16 cellular contexts compared by ENCODE assay signal in genomic region chr2:240996161-240996833, GRCh38. TPM values are rescaled to one million over a fixed set of nuclear protein-coding genes. Genes with fewer than 3 reads are reported as not detected.
DNase-seq lines count a peak whose midpoint lies in the region; ATAC-seq, FAIRE-seq and TF ChIP-seq lines count a peak whose summit lies in the region.
"Had no signal": no experiment of that assay in that cellular context is flagged by ENCODE, and none has a peak within 500 bp of the region (broad histone marks: within the 10 kb centered on the region; RNA-seq: fewer than 3 reads in every experiment).

No MANE protein-coding gene starts in this region.

- H3K9me3 Mint-ChIP-seq in natural killer cell treated with Interleukin-12 subunit alpha and Interleukin-12 subunit beta and Interleukin-15 and Interleukin-18, amount 100 ng/mL, for 72 hours, result no peaks in the 10 kb centered on the region
- H3K9me3 Mint-ChIP-seq: activated B cell treated with CpG ODN at 0.5 μM for 24 hours; CD4-positive, alpha-beta T cell; T-cell had no signal

- H3K4me3 ChIP-seq in RWPE2 (ENCODE audit: severe bottlenecking), result no peak overlapping the region
- no peak overlapping the region for H3K4me3 ChIP-seq in left lung
- H3K4me3 ChIP-seq in stomach, result peak overlapping the region in 1 of 4 donors; percentile 2

- H3K9me3 ChIP-seq in RWPE2 (ENCODE audit: severe bottlenecking) (no peaks in the 10 kb centered on the region), left lung (no peaks in the 10 kb centered on the region), stomach (no peaks in the 10 kb centered on the region)

- no peak for FAIRE-seq in GM12891 (lab: Jason Lieb, UNC)
- FAIRE-seq: islet of Langerhans had no signal

- ATAC-seq in RWPE2 (ENCODE audit: low read depth) (no peak), left lung (no peak), HG03175 (IDR thresholded peaks at IDR 0.05; ENCODE audit: unreplicated experiment) (no peak)
- no peak for ATAC-seq in natural killer cell treated with Interleukin-12 subunit alpha and Interleukin-12 subunit beta and Interleukin-15 and Interleukin-18, amount 100 ng/mL, for 72 hours

- TF ChIP-seq POLR2A in GM12891 (IDR thresholded peaks at IDR 0.05; ENCODE audit: low read depth, low read length) (no peak), stomach (IDR thresholded peaks at IDR 0.05) (no peak)

- no peaks in the 10 kb centered on the region for H3K36me3 Mint-ChIP-seq in natural killer cell treated with Interleukin-12 subunit alpha and Interleukin-12 subunit beta and Interleukin-15 and Interleukin-18, amount 100 ng/mL, for 72 hours
- H3K36me3 Mint-ChIP-seq: T-cell had no signal

- H3K27ac Mint-ChIP-seq in natural killer cell treated with Interleukin-12 subunit alpha and Interleukin-12 subunit beta and Interleukin-15 and Interleukin-18, amount 100 ng/mL, for 72 hours, result no peak overlapping the region
- H3K27ac Mint-ChIP-seq: activated B cell treated with CpG ODN at 0.5 μM for 24 hours had no signal

- TF ChIP-seq CTCF in RWPE2 (IDR thresholded peaks at IDR 0.05; ENCODE audit: poor library complexity, severe bottlenecking) (no peak), left lung (IDR thresholded peaks at IDR 0.05) (no peak), stomach (IDR thresholded peaks at IDR 0.05) (no peak)

- no peak for TF ChIP-seq EP300 in stomach (IDR thresholded peaks at IDR 0.05)

- H3K4me3 Mint-ChIP-seq in natural killer cell treated with Interleukin-12 subunit alpha and Interleukin-12 subunit beta and Interleukin-15 and Interleukin-18, amount 100 ng/mL, for 72 hours, result no peak overlapping the region
- H3K4me3 Mint-ChIP-seq: activated B cell treated with CpG ODN at 0.5 μM for 24 hours; CD4-positive, alpha-beta T cell had no signal

- WGBS in stomach, 5 donors, result 82 to 89% (median 85%) methylated on average over 8 to 19 of the region's 19 CpGs

- intact Hi-C loops in left lung (cut with DNase I) (no loop called here), stomach (cut with DNase I; ENCODE audit: low total_unique reads) (no loop called here)

- H3K36me3 ChIP-seq in RWPE2 (ENCODE audit: low read depth) (no peaks in the 10 kb centered on the region), left lung (peaks cover 0 to 3% of the 10 kb centered on the region in 2 donors), stomach (no peaks in the 10 kb centered on the region)

- peaks cover 0 to 6% of the 10 kb centered on the region in 2 donors for H3K4me1 Mint-ChIP-seq in natural killer cell treated with Interleukin-12 subunit alpha and Interleukin-12 subunit beta and Interleukin-15 and Interleukin-18, amount 100 ng/mL, for 72 hours (ENCODE audit: low read depth in 2 of 2)
- H3K4me1 Mint-ChIP-seq: activated B cell treated with CpG ODN at 0.5 μM for 24 hours had no signal

- H3K27me3 Mint-ChIP-seq in natural killer cell treated with Interleukin-12 subunit alpha and Interleukin-12 subunit beta and Interleukin-15 and Interleukin-18, amount 100 ng/mL, for 72 hours, result peaks cover 11 to 16% of the 10 kb centered on the region in 2 donors

- H3K27ac ChIP-seq in RWPE2 (ENCODE audit: poor library complexity, severe bottlenecking), result no peak overlapping the region
- H3K27ac ChIP-seq in left lung, result no peak overlapping the region
- peak overlapping the region in 2 of 5 donors; percentile 11 to 90 for H3K27ac ChIP-seq in stomach

- H3K4me1 ChIP-seq in RWPE2 (ENCODE audit: insufficient read depth, poor library complexity, severe bottlenecking) (peaks cover 7% of the 10 kb centered on the region), left lung (peaks cover 20 to 58% of the 10 kb centered on the region in 2 donors), stomach (peaks cover 37 to 77% (median 71%) of the 10 kb centered on the region in 4 donors)

- H3K27me3 ChIP-seq in RWPE2 (ENCODE audit: insufficient read depth, poor library complexity, severe bottlenecking) (peaks cover 6% of the 10 kb centered on the region), left lung (peaks cover 0 to 27% of the 10 kb centered on the region in 2 donors), stomach (peaks cover 0 to 16% (median 0%) of the 10 kb centered on the region in 3 donors)

- peak; percentile 5 for DNase-seq in GM12891 (ENCODE audit: insufficient read length, low spot score)
- peak; percentile 58 for DNase-seq in RWPE2 (ENCODE audit: low spot score)
- DNase-seq in left lung, result peak; percentile 30 to 60
- peak; percentile 15 for DNase-seq in stomach
- DNase-seq in effector CD4-positive, alpha-beta T cell, result no peak
- no peak for DNase-seq in natural killer cell treated with Interleukin-12 subunit alpha and Interleukin-12 subunit beta and Interleukin-15 and Interleukin-18, amount 100 ng/mL, for 72 hours (ENCODE audit: low spot score)
- DNase-seq: HCEC 1CT; NCI-H1048; NCI-H2107; NCI-H748 treated with DMSO at 0.1 percent for 48 hours; stimulated activated CD4-positive, alpha-beta T cell treated with anti-CD3 and anti-CD28 coated beads, Interleukin-4, amount 100 ng/mL, for 4 hours had no signal

TF ChIP-seq in GM12891, 5 proteins besides CTCF, POLR2A, EP300 and RAD21:
- TF ChIP-seq TAF1 (IDR thresholded peaks at IDR 0.05; ENCODE audit: low read depth, low read length) (no peak), PAX5 (IDR thresholded peaks at IDR 0.05; ENCODE audit: insufficient read depth, low read length, severe bottlenecking) (no peak), SPI1 (IDR thresholded peaks at IDR 0.05; ENCODE audit: low read depth, low read length) (no peak), POU2F2 (IDR thresholded peaks at IDR 0.05; ENCODE audit: low read depth, low read length) (no peak), POLR2AphosphoS5 (IDR thresholded peaks at IDR 0.05; ENCODE audit: low read depth, low read length) (no peak)

RNA-seq across cellular contexts. Expression of gene SNED1, which starts 2.1 kb away (rescaled TPM):
- polyA plus RNA-seq in GM12891 (2012; ENCODE audit: low read depth, missing spikeins), result 0.42 TPM
- total RNA-seq in left lung (10 to 100 TPM; 36.4 to 48.2 TPM), stomach (100 to 1,000 TPM in 1 of 5 donors, 10 to 100 TPM in 4; 11.4 to 106 (median 22.7) TPM)
- 1 to 10 TPM; 2.0 to 2.7 (median 2.3) TPM for polyA plus RNA-seq in stomach
- total RNA-seq in natural killer cell treated with Interleukin-12 subunit alpha and Interleukin-12 subunit beta and Interleukin-15 and Interleukin-18, amount 100 ng/mL, for 72 hours, result under 1 TPM in 1 of 2 donors, not detected in 1; 0.14 TPM

Comparison
In these comparisons a context has a peak if more than half of its experiments do, and no peak if none do; other contexts are left out.
1. DNase-seq: peak in GM12891 (single experiment), RWPE2 (single experiment), left lung (2 of 2) and stomach (single experiment); none in effector CD4-positive, alpha-beta T cell (single experiment) and natural killer cell treated with Interleukin-12 subunit alpha and Interleukin-12 subunit beta and Interleukin-15 and Interleukin-18, amount 100 ng/mL, for 72 hours (single experiment).
2. RNA of gene SNED1, which starts 2.1 kb away (total RNA-seq): 36.4 to 48.2 TPM in left lung and 11.4 to 106 TPM in stomach; 0.14 TPM in natural killer cell treated with Interleukin-12 subunit alpha and Interleukin-12 subunit beta and Interleukin-15 and Interleukin-18, amount 100 ng/mL, for 72 hours; every median in the first group is over 10 times any median in the second.